In genomic region chr17:75182569-75183436, GRCh38 we compare ENCODE assay signal across 8 cellular contexts. TPM values are rescaled to one million over a fixed set of nuclear protein-coding genes. Genes with fewer than 3 reads are reported as not detected.
A peak's percentile ranks its signal among the peaks of the same experiment; 100 is the strongest.
DNase-seq lines count a peak whose midpoint lies in the region; ATAC-seq and TF ChIP-seq lines count a peak whose summit lies in the region.

Gene SUMO2 (minus strand): TSS chr17:75182959. CDS start chr17:75182834, 125 bp downstream.

- DNase-seq in AG04450 (ENCODE audit: low read depth, low spot score) (peak; percentile 89), NCI-H2196 treated with DMSO at 0.1 percent for 48 hours (lab: John Stamatoyannopoulos, UW; ENCODE audit: unreplicated experiment) (peak; percentile 71), mammary epithelial cell (peak; percentile 92), iPS-NIHi7 (ENCODE audit: extremely low spot score) (peak; percentile 99), smooth muscle cell (lab: John Stamatoyannopoulos, UW; ENCODE audit: unreplicated experiment) (peak; percentile 84)

- in situ Hi-C loops in mammary epithelial cell (cut with MboI; ENCODE audit: low sequenced_read_pairs in 2 of 2): no loop called here

- POLR2A ChIA-PET in AG04450 (lab: Yijun Ruan, JAX): no interaction called here

- no peaks in the 10 kb centered on the region for H3F3A ChIP-seq in smooth muscle cell (ENCODE audit: low read depth)

- TF ChIP-seq CTCF in AG04450 (IDR thresholded peaks at IDR 0.05; ENCODE audit: low read depth, low read length): peak; percentile 36; the same call in 1 of the 2 replicates
- TF ChIP-seq CTCF in WI38 (IDR thresholded peaks at IDR 0.05; ENCODE audit: low read depth, low read length): peak; percentile 28; the same call in 1 of the 2 replicates
- peak in 1 of 2 donors; percentile 45 for TF ChIP-seq CTCF in mammary epithelial cell (conservative IDR thresholded peaks at IDR 0.05 in 1 of 2, IDR thresholded peaks at IDR 0.05 in 1 of 2; ENCODE audit: extremely low read depth in 1 of 2, insufficient read depth in 1 of 2, low read depth in 1 of 2, low read length in 2 of 2)
- no peak for TF ChIP-seq CTCF in smooth muscle cell (IDR thresholded peaks at IDR 0.05; ENCODE audit: borderline replicate concordance, insufficient read depth, poor library complexity, severe bottlenecking)

- no peaks in the 10 kb centered on the region; the same call in 1 of the 2 replicates for H3K9me3 ChIP-seq in AG04450 (ENCODE audit: control insufficient read depth, insufficient read depth, low read length)
- no peaks in the 10 kb centered on the region for H3K9me3 ChIP-seq in mammary epithelial cell (replicated peaks; ENCODE audit: insufficient read depth, low read length)
- no peaks in the 10 kb centered on the region for H3K9me3 ChIP-seq in smooth muscle cell (replicated peaks; ENCODE audit: low read depth)

- dilution Hi-C loops in mammary epithelial cell (cut with HindIII; ENCODE audit: low sequenced_read_pairs): loop anchor here (5.0 kb wide), 1 partner anchor 71 kb away; no protein-coding TSS in a partner anchor

- H3K4me3 ChIP-seq in AG04450 (ENCODE audit: low read depth, low read length): peak within 1 kb of the TSS; percentile 89
- peak within 1 kb of the TSS; percentile 98 for H3K4me3 ChIP-seq in WI38 (ENCODE audit: low read depth, low read length)
- H3K4me3 ChIP-seq in mammary epithelial cell (replicated peaks in 1 of 3; ENCODE audit: insufficient read depth in 1 of 3, low read depth in 2 of 3, low read length in 3 of 3): peak within 1 kb of the TSS; percentile 59 to 97 (median 76)
- H3K4me3 ChIP-seq in smooth muscle cell: peak within 1 kb of the TSS; percentile 89

- TSS peak; percentile 58 for BruUV-seq in mammary epithelial cell (replicated peaks; lab: Mats Ljungman, UMichigan)

- H3K27ac ChIP-seq in AG04450 (ENCODE audit: low read depth, low read length) (peak within 1 kb of the TSS; percentile 95), mammary epithelial cell (ENCODE audit: insufficient read depth, low read depth, low read length) (peak within 1 kb of the TSS; percentile 83), smooth muscle cell (ENCODE audit: low read depth) (peak within 1 kb of the TSS; percentile 98)

- WGBS in mammary epithelial cell (ENCODE audit: low coverage, missing lambda C conversion rate): 56% methylated on average over 1 of the region's 92 CpGs
- 2% methylated on average over 43 of the region's 92 CpGs for WGBS in smooth muscle cell (ENCODE audit: low lambda C conversion rate)

- peak within 1 kb of the TSS; percentile 82 for H3K9ac ChIP-seq in mammary epithelial cell (ENCODE audit: insufficient read depth, low read length)
- H3K9ac ChIP-seq in smooth muscle cell (ENCODE audit: low read depth): peak within 1 kb of the TSS; percentile 98

- ATAC-seq in GM18873 (IDR thresholded peaks at IDR 0.05; ENCODE audit: low FRiP score, unreplicated experiment) (peak; percentile 41), HG03135 (IDR thresholded peaks at IDR 0.05; ENCODE audit: unreplicated experiment) (peak; percentile 75)

- CTCF ChIA-PET in AG04450 (lab: Charles Lee) (interaction anchor here (1.1 kb wide), 1 partner anchor 11 kb away, joined by 3 read pairs; no protein-coding TSS in a partner anchor), mammary epithelial cell (lab: Charles Lee; ENCODE audit: low non-redundant PET) (interaction anchor here (1.0 kb wide), 1 partner anchor 19 kb away, joined by 4 read pairs; no protein-coding TSS in a partner anchor)

- H3K79me2 ChIP-seq in mammary epithelial cell (ENCODE audit: insufficient read depth, low read length): peaks cover 48% of the 10 kb centered on the region
- peaks cover 46% of the 10 kb centered on the region for H3K79me2 ChIP-seq in smooth muscle cell (ENCODE audit: low read depth)

- H3K36me3 ChIP-seq in mammary epithelial cell (ENCODE audit: insufficient read depth, low read length) (peaks cover 4% of the 10 kb centered on the region), smooth muscle cell (ENCODE audit: low read depth) (no peaks in the 10 kb centered on the region)

- H3K4me2 ChIP-seq in mammary epithelial cell (ENCODE audit: insufficient read depth, low read depth, low read length) (peak within 1 kb of the TSS; percentile 97), smooth muscle cell (peak within 1 kb of the TSS; percentile 87)

- peaks cover 3% of the 10 kb centered on the region for H4K20me1 ChIP-seq in mammary epithelial cell (ENCODE audit: insufficient read depth, low read length)
- H4K20me1 ChIP-seq in smooth muscle cell (ENCODE audit: low read depth): peaks cover 45% of the 10 kb centered on the region

- peak within 1 kb of the TSS; percentile 95 for H2AFZ ChIP-seq in mammary epithelial cell (ENCODE audit: low read depth, low read length)
- H2AFZ ChIP-seq in smooth muscle cell (ENCODE audit: low read depth): peak within 1 kb of the TSS; percentile 81

- intact Hi-C loops in mammary epithelial cell (cut with micrococcal nuclease): loop anchor here (2.0 to 5.0 kb wide), 3 partner anchors 20 to 136 kb away; partner anchors contain the start of genes ATP5PD, JPT1 and KCTD2

- H3K27me3 ChIP-seq in AG04450 (ENCODE audit: control insufficient read depth, insufficient read depth, low read length): no peaks in the 10 kb centered on the region
- H3K27me3 ChIP-seq in mammary epithelial cell (ENCODE audit: insufficient read depth, low read length): no peaks in the 10 kb centered on the region
- H3K27me3 ChIP-seq in smooth muscle cell (ENCODE audit: low read depth): no peaks in the 10 kb centered on the region

- H3K4me1 ChIP-seq in mammary epithelial cell (ENCODE audit: insufficient read depth, low read length) (peaks cover 10% of the 10 kb centered on the region), smooth muscle cell (ENCODE audit: low read depth) (peaks cover 10% of the 10 kb centered on the region)

RNA-seq across cellular contexts. Expression of gene SUMO2, which starts in this region (rescaled TPM):
- 356 and 439 TPM in 2 replicates for polyA plus RNA-seq in AG04450 (2011; rRNA removed)
- polyA minus RNA-seq in AG04450 (2011; rRNA and poly(A)+ RNA removed): 186 and 230 TPM in 2 replicates
- 100 to 1,000 TPM in 1 of 2 donors, 10 to 100 TPM in 1; 49.7 to 279 TPM for total RNA-seq in mammary epithelial cell
- 71.8 TPM for polyA plus RNA-seq in mammary epithelial cell
- 141 TPM for polyA minus RNA-seq in mammary epithelial cell
- total RNA-seq in smooth muscle cell: 104 and 111 TPM in 2 replicates
- polyA plus RNA-seq in smooth muscle cell: 416 and 419 TPM in 2 replicates

Comparison
In these comparisons a context has a peak if more than half of its experiments do, and no peak if none do; other contexts are left out.
1. Peak in every context shown above with its lines: DNase-seq, ATAC-seq, H3K4me3 ChIP-seq and H3K27ac ChIP-seq.